ENCODE assay signal across 8 cellular contexts in genomic region chr1:160777486-160778089, GRCh38. TPM values are rescaled to one million over a fixed set of nuclear protein-coding genes. Genes with fewer than 3 reads are reported as not detected.
DNase-seq lines count a peak whose midpoint lies in the region; ATAC-seq and TF ChIP-seq lines count a peak whose summit lies in the region.

No MANE protein-coding gene starts in this region.

- no peak overlapping the region for H3K4me2 ChIP-seq in hepatocyte

- TF ChIP-seq CTCF in hepatocyte (IDR thresholded peaks at IDR 0.05; ENCODE audit: poor library complexity): peak; percentile 43

- no peak overlapping the region for H3K4me3 Mint-ChIP-seq in activated CD4-positive, alpha-beta T cell treated with anti-CD3 and anti-CD28 coated beads, Interleukin-2, amount 10 ng/mL, durations not matched to agents 24 days and 14 days
- H3K4me3 Mint-ChIP-seq in stimulated activated memory B cell treated with anti-CD40 and anti-IgM and Interleukin-4, amounts not matched to agents 10 μg/mL and 1 μg/mL and 100 μg/mL, for 72 hours: no peak overlapping the region

- no peaks in the 10 kb centered on the region for H3K27me3 ChIP-seq in hepatocyte

- no peak overlapping the region for H3K27ac Mint-ChIP-seq in activated CD4-positive, alpha-beta T cell treated with anti-CD3 and anti-CD28 coated beads, Interleukin-2, amount 10 ng/mL, durations not matched to agents 24 days and 14 days
- H3K27ac Mint-ChIP-seq in stimulated activated memory B cell treated with anti-CD40 and anti-IgM and Interleukin-4, amounts not matched to agents 10 μg/mL and 1 μg/mL and 100 μg/mL, for 72 hours: peak overlapping the region; percentile 83

- H3K36me3 ChIP-seq in hepatocyte (replicated peaks; ENCODE audit: insufficient read depth, low read depth): no peaks in the 10 kb centered on the region

- no peak for ATAC-seq in stimulated activated memory B cell treated with anti-CD40 and anti-IgM and Interleukin-4, amounts not matched to agents 10 μg/mL and 1 μg/mL and 100 μg/mL, for 72 hours
- ATAC-seq in HG03442 (IDR thresholded peaks at IDR 0.05; ENCODE audit: unreplicated experiment) (no peak), HG03025 (IDR thresholded peaks at IDR 0.05; ENCODE audit: low FRiP score, unreplicated experiment) (no peak)

- no peaks in the 10 kb centered on the region for H3K27me3 Mint-ChIP-seq in activated CD4-positive, alpha-beta T cell treated with anti-CD3 and anti-CD28 coated beads, Interleukin-2, amount 10 ng/mL, durations not matched to agents 24 days and 14 days
- H3K27me3 Mint-ChIP-seq in stimulated activated memory B cell treated with anti-CD40 and anti-IgM and Interleukin-4, amounts not matched to agents 10 μg/mL and 1 μg/mL and 100 μg/mL, for 72 hours: no peaks in the 10 kb centered on the region

- no peak overlapping the region for H2AFZ ChIP-seq in hepatocyte

- H3K9me3 Mint-ChIP-seq in activated CD4-positive, alpha-beta T cell treated with anti-CD3 and anti-CD28 coated beads, Interleukin-2, amount 10 ng/mL, durations not matched to agents 24 days and 14 days: no peaks in the 10 kb centered on the region
- H3K9me3 Mint-ChIP-seq in stimulated activated memory B cell treated with anti-CD40 and anti-IgM and Interleukin-4, amounts not matched to agents 10 μg/mL and 1 μg/mL and 100 μg/mL, for 72 hours: no peaks in the 10 kb centered on the region

- intact Hi-C loops in activated CD4-positive, alpha-beta T cell treated with anti-CD3 and anti-CD28 coated beads, Interleukin-2, amount 10 ng/mL, durations not matched to agents 24 days and 14 days (cut with micrococcal nuclease): loop anchor here (1.0 to 2.0 kb wide), 2 partner anchors 53 to 174 kb away; no protein-coding TSS in a partner anchor

- no peaks in the 10 kb centered on the region for H3K36me3 Mint-ChIP-seq in activated CD4-positive, alpha-beta T cell treated with anti-CD3 and anti-CD28 coated beads, Interleukin-2, amount 10 ng/mL, durations not matched to agents 24 days and 14 days (ENCODE audit: low read depth)
- H3K36me3 Mint-ChIP-seq in stimulated activated memory B cell treated with anti-CD40 and anti-IgM and Interleukin-4, amounts not matched to agents 10 μg/mL and 1 μg/mL and 100 μg/mL, for 72 hours: peaks cover 20% of the 10 kb centered on the region

- 65% methylated on average over 7 of the region's 7 CpGs for WGBS in hepatocyte (ENCODE audit: low lambda C conversion rate, missing lambda C conversion rate)

- no peak overlapping the region for H3K27ac ChIP-seq in hepatocyte

- no peak overlapping the region for H3K4me3 ChIP-seq in hepatocyte

- no peaks in the 10 kb centered on the region for H3K9me3 ChIP-seq in hepatocyte (ENCODE audit: low read depth)

- H4K20me1 ChIP-seq in hepatocyte (ENCODE audit: insufficient read depth, poor library complexity, severe bottlenecking): no peaks in the 10 kb centered on the region

- peaks cover 14% of the 10 kb centered on the region for H3K4me1 ChIP-seq in hepatocyte (ENCODE audit: insufficient read depth)

- H3K9me2 ChIP-seq in hepatocyte (replicated peaks; ENCODE audit: insufficient read depth): no peaks in the 10 kb centered on the region

- peak; percentile 12 for DNase-seq in NCI-H510A treated with DMSO at 0.1 percent for 48 hours (lab: John Stamatoyannopoulos, UW)
- DNase-seq in NCI-H510A (lab: John Stamatoyannopoulos, UW): no peak
- DNase-seq in NCI-H1048 (lab: John Stamatoyannopoulos, UW): peak; percentile 35
- DNase-seq in activated CD4-positive, alpha-beta T cell treated with anti-CD3 and anti-CD28 coated beads, Interleukin-2, amount 10 ng/mL, durations not matched to agents 24 days and 14 days: peak; percentile 87
- DNase-seq in hepatocyte (ENCODE audit: low spot score): peak; percentile 54

- no peaks in the 10 kb centered on the region for H3K79me2 ChIP-seq in hepatocyte

- peaks cover 41% of the 10 kb centered on the region for H3K4me1 Mint-ChIP-seq in activated CD4-positive, alpha-beta T cell treated with anti-CD3 and anti-CD28 coated beads, Interleukin-2, amount 10 ng/mL, durations not matched to agents 24 days and 14 days
- H3K4me1 Mint-ChIP-seq in stimulated activated memory B cell treated with anti-CD40 and anti-IgM and Interleukin-4, amounts not matched to agents 10 μg/mL and 1 μg/mL and 100 μg/mL, for 72 hours: peaks cover 94% of the 10 kb centered on the region

RNA-seq across cellular contexts. Expression of gene LY9, which starts 18.4 kb away (rescaled TPM):
- total RNA-seq in activated CD4-positive, alpha-beta T cell treated with anti-CD3 and anti-CD28 coated beads, Interleukin-2, amount 10 ng/mL, durations not matched to agents 24 days and 14 days: 0.30 and 0.85 TPM in 2 replicates
- not detected in 2 replicates for total RNA-seq in hepatocyte
- polyA plus RNA-seq in hepatocyte: not detected in 2 replicates

RNA-seq across cellular contexts. Expression of gene SLAMF7, which starts 38.5 kb away (rescaled TPM):
- total RNA-seq in activated CD4-positive, alpha-beta T cell treated with anti-CD3 and anti-CD28 coated beads, Interleukin-2, amount 10 ng/mL, durations not matched to agents 24 days and 14 days: 18.4 and 20.7 TPM in 2 replicates
- 0.07 TPM in 1 of 2 replicates, not detected in the other for total RNA-seq in hepatocyte
- not detected in 2 replicates for polyA plus RNA-seq in hepatocyte

Comparison
In these comparisons a context has a peak if more than half of its experiments do, and no peak if none do; other contexts are left out.
1. RNA of gene SLAMF7, which starts 38.5 kb away (total RNA-seq): 18.4 to 20.7 TPM in activated CD4-positive, alpha-beta T cell treated with anti-CD3 and anti-CD28 coated beads, Interleukin-2, amount 10 ng/mL, durations not matched to agents 24 days and 14 days; 0.07 TPM in hepatocyte; every median in the first group is over 10 times any median in the second.